8 cellular contexts compared by ENCODE assay signal in the genomic region with DNA sequence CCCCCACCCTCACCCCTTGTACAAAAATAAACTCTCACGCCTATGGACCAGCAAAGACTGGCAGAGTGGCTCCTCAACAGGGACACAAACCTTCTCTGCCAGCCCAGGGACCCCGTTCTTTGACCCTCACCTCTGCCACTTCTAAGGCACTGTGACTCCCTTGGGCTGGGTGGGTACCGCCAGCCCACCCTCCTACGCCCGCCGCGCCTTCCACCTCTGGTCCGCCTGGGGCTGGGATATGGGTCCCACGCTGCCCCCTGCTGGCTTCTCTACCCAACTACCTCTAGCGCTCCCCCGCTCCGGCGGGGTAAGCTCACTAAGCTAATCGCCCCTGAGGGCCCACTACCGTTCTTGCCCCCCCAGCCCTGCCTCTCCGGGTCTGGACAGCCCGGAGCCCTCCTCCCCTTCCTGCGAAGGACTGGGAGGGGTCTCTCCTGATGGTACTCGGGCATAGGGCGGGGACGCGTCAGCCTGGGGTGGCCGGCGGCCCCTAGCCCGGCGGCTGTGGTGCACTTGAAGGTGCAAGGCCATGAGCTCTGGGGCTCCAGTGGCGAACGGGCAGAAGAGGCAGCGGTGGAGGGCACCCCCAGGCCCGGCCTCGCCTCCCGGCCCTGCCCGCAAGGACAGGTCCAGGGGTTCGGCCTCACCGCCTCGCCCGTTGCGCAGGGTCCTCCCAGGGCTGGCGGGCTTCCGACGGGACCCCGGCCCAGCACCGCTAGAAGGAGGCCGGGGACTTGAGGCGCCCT. TPM values are rescaled to one million over a fixed set of nuclear protein-coding genes. Genes with fewer than 3 reads are reported as not detected.
A peak's percentile ranks its signal among the peaks of the same experiment; 100 is the strongest.
DNase-seq lines count a peak whose midpoint lies in the region; ATAC-seq and TF ChIP-seq lines count a peak whose summit lies in the region.

No MANE protein-coding gene starts in this region.

- WGBS in HUES64 = 86% methylated on average over 45 of the region's 45 CpGs
- WGBS in right lobe of liver (ENCODE audit: insufficient coverage, low coverage, low lambda C conversion rate, missing lambda C conversion rate) = 91% methylated on average over 4 of the region's 45 CpGs

- TF ChIP-seq CTCF in BE2C (IDR thresholded peaks at IDR 0.05; ENCODE audit: low read depth, low read length) = peak; percentile 54
- TF ChIP-seq CTCF in astrocyte of the spinal cord (IDR thresholded peaks at IDR 0.05; ENCODE audit: low read depth, low read length) = peak; percentile 60
- TF ChIP-seq CTCF in right lobe of liver (IDR thresholded peaks at IDR 0.05) = peak; percentile 12 to 45 (median 32)

- H3K27ac ChIP-seq in HUES64 (ENCODE audit: low read depth, low read length) = peak overlapping the region; percentile 46; the same call in 1 of the 2 replicates
- H3K27ac ChIP-seq in right lobe of liver = no peak overlapping the region

- ATAC-seq in right lobe of liver = peak in 1 of 4 donors; percentile 13
- no peak for ATAC-seq in GM21526 (IDR thresholded peaks at IDR 0.05; ENCODE audit: low FRiP score, unreplicated experiment)
- ATAC-seq in HG03565 (IDR thresholded peaks at IDR 0.05; ENCODE audit: unreplicated experiment) = no peak
- no peak for ATAC-seq in GM19452 (IDR thresholded peaks at IDR 0.05; ENCODE audit: unreplicated experiment)

- no peak for TF ChIP-seq POLR2A in right lobe of liver (IDR thresholded peaks at IDR 0.05)

- peaks cover 36% of the 10 kb centered on the region for H3K36me3 ChIP-seq in BE2C
- peaks cover 73% of the 10 kb centered on the region for H3K36me3 ChIP-seq in HUES64 (ENCODE audit: insufficient read depth, low read length)
- H3K36me3 ChIP-seq in right lobe of liver = peaks cover 0 to 22% (median 12%) of the 10 kb centered on the region in 4 donors

- H3K4me1 ChIP-seq in BE2C = peaks cover 24% of the 10 kb centered on the region
- H3K4me1 ChIP-seq in HUES64 (ENCODE audit: insufficient read depth, low read length) = peaks cover 22% of the 10 kb centered on the region
- peaks cover 0 to 4% (median 0%) of the 10 kb centered on the region in 4 donors for H3K4me1 ChIP-seq in right lobe of liver

- no peaks in the 10 kb centered on the region for H3K27me3 ChIP-seq in BE2C
- no peaks in the 10 kb centered on the region for H3K27me3 ChIP-seq in HUES64 (ENCODE audit: insufficient read depth, low read length)
- no peaks in the 10 kb centered on the region for H3K27me3 ChIP-seq in right lobe of liver

- H3K4me3 ChIP-seq in BE2C (ENCODE audit: low read depth, low read length) (no peak overlapping the region), HUES64 (ENCODE audit: low read length) (no peak overlapping the region), astrocyte of the spinal cord (ENCODE audit: low read depth, low read length) (no peak overlapping the region), right lobe of liver (no peak overlapping the region)

- intact Hi-C loops in right lobe of liver (cut with DNase I) = loop anchor here (5.0 to 10.0 kb wide), 2 partner anchors 73 to 76 kb away; no protein-coding TSS in a partner anchor

- in situ Hi-C loops in astrocyte of the spinal cord (cut with HindIII; ENCODE audit: low sequenced_read_pairs) = no loop called here

- DNase-seq in BE2C (peak; percentile 59), astrocyte of the spinal cord (ENCODE audit: low read depth, low spot score) (no peak), right lobe of liver (peak in 1 of 3 donors; percentile 62), H4 (ENCODE audit: low spot score) (no peak)

- H3K9me3 ChIP-seq in BE2C (no peaks in the 10 kb centered on the region), HUES64 (ENCODE audit: insufficient read depth, low read depth, low read length) (no peaks in the 10 kb centered on the region), right lobe of liver (no peaks in the 10 kb centered on the region)

- no peak overlapping the region for H3K9ac ChIP-seq in HUES64 (ENCODE audit: low read depth, low read length)

RNA-seq across cellular contexts. Expression of gene ZNF219, which starts 8.1 kb away (rescaled TPM):
- polyA plus RNA-seq in BE2C (2012; ENCODE audit: insufficient read depth, insufficient read length, low read depth) = 78.8 TPM
- 83.6 TPM for polyA plus RNA-seq in HUES64 (2013, experiment 1 of 2)
- polyA plus RNA-seq in HUES64 (2013, experiment 2 of 2) = 87.7 TPM
- 10 to 100 TPM in 2 of 6 experiments, 1 to 10 TPM in 4; 6.9 to 20.6 (median 9.3) TPM for total RNA-seq in right lobe of liver
- 7.3 and 11.3 TPM in 2 replicates for total RNA-seq in H4 (2014; rRNA removed; shearing (Covaris generic))

RNA-seq across cellular contexts. Expression of gene TMEM253, which starts 10.5 kb away (rescaled TPM):
- polyA plus RNA-seq in BE2C (2012; ENCODE audit: insufficient read depth, insufficient read length, low read depth) = 4.6 TPM
- 1.5 TPM for polyA plus RNA-seq in HUES64 (2013, experiment 1 of 2)
- polyA plus RNA-seq in HUES64 (2013, experiment 2 of 2) = 0.63 TPM
- 1 to 10 TPM in 1 of 6 experiments, under 1 TPM in 3, not detected in 2; 0.20 to 1.2 (median 0.38) TPM for total RNA-seq in right lobe of liver
- total RNA-seq in H4 (2014; rRNA removed; shearing (Covaris generic)) = 0.47 and 0.68 TPM in 2 replicates

RNA-seq across cellular contexts. Expression of gene ARHGEF40, which starts 20.3 kb away (rescaled TPM):
- polyA plus RNA-seq in BE2C (2012; ENCODE audit: insufficient read depth, insufficient read length, low read depth) = 41.9 TPM
- 43.1 TPM for polyA plus RNA-seq in HUES64 (2013, experiment 1 of 2)
- polyA plus RNA-seq in HUES64 (2013, experiment 2 of 2) = 44.1 TPM
- 10 to 100 TPM; 17.1 to 35.8 (median 25.1) TPM for total RNA-seq in right lobe of liver
- 11.2 and 15.4 TPM in 2 replicates for total RNA-seq in H4 (2014; rRNA removed; shearing (Covaris generic))

RNA-seq across cellular contexts. Expression of gene RNASE8, which starts 32.7 kb away (rescaled TPM):
- not detected for polyA plus RNA-seq in BE2C (2012; ENCODE audit: insufficient read depth, insufficient read length, low read depth)
- polyA plus RNA-seq in HUES64 (2013, experiment 1 of 2) = not detected
- polyA plus RNA-seq in HUES64 (2013, experiment 2 of 2) = not detected
- not detected for total RNA-seq in right lobe of liver
- total RNA-seq in H4 (2014; rRNA removed; shearing (Covaris generic)) = not detected in 2 replicates

RNA-seq across cellular contexts. Expression of gene RNASE7, which starts 48.2 kb away (rescaled TPM):
- polyA plus RNA-seq in BE2C (2012; ENCODE audit: insufficient read depth, insufficient read length, low read depth) = not detected
- not detected for polyA plus RNA-seq in HUES64 (2013, experiment 1 of 2)
- not detected for polyA plus RNA-seq in HUES64 (2013, experiment 2 of 2)
- total RNA-seq in right lobe of liver = under 1 TPM in 3 of 6 experiments, not detected in 3; 0.18 to 0.31 (median 0.22) TPM
- total RNA-seq in H4 (2014; rRNA removed; shearing (Covaris generic)) = not detected in 2 replicates
